Comparison of ENCODE assay signal across 10 cellular contexts in the genomic region with DNA sequence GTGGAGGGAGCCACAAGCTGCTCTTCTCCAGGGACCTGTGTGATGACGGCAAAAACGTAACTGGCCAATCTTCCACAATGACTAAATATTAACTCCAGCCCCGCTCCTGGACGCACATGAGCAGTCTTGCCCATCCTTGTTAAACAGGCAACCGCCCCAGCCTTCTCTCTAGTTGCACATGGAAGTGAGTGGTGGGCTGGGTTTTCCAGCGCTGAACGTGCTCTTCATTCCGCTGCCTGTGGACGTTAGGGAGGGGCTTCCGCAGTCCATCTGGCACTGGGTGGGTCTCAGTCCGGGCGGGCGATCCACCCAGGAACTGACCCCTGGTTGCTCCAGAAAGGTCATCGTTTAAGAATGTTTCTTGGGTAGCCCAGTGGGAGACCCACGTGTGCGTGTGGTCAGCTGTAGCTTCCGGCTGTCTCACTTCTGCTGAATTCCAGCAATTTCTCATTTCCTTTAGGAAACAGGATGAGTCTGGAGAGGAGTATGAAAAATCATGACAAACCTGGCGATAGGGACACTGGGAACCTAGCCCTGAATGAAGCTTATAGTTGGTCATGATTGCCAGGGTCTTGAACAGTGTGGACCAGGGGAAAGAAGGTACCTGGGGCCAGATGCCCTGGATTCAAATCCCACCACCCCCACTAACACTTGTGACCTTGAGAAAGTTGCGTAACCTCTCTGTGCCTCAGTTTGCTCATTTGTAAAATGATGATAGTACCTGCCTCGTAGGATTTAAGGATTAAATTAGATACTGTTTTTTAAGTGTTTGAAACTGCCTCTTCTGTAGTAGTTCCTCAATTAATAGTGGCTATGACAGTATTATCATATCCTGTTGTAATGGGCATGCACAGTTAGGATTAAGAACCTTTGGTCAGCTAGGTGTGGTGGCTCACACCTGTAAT.
DNase-seq lines count a peak whose midpoint lies in the region; ATAC-seq and TF ChIP-seq lines count a peak whose summit lies in the region.
"Had no signal": no experiment of that assay in that cellular context is flagged by ENCODE, and none has a peak within 500 bp of the region (broad histone marks: within the 10 kb centered on the region; RNA-seq: fewer than 3 reads in every experiment).

No MANE protein-coding gene starts in this region.

- H2AFZ ChIP-seq in smooth muscle cell (ENCODE audit: low read depth): no peak overlapping the region

- no peak overlapping the region for H3K4me3 ChIP-seq in astrocyte of the cerebellum (ENCODE audit: low read depth, low read length)
- H3K4me3 ChIP-seq in smooth muscle cell: no peak overlapping the region
- H3K4me3 ChIP-seq: pancreas had no signal

- H3K27ac ChIP-seq in smooth muscle cell (ENCODE audit: low read depth): peak overlapping the region; percentile 81

- H3K9me3 ChIP-seq in smooth muscle cell (replicated peaks; ENCODE audit: low read depth): no peaks in the 10 kb centered on the region
- H3K9me3 ChIP-seq: pancreas had no signal

- WGBS in smooth muscle cell (ENCODE audit: low lambda C conversion rate): 89% methylated on average over 20 of the region's 20 CpGs

- ATAC-seq in left cardiac atrium: peak; percentile 27 to 73
- ATAC-seq in GM21390 (IDR thresholded peaks at IDR 0.05; ENCODE audit: unreplicated experiment): no peak
- ATAC-seq in GM21526 (IDR thresholded peaks at IDR 0.05; ENCODE audit: low FRiP score, unreplicated experiment): no peak
- ATAC-seq: pancreas had no signal

- TF ChIP-seq CTCF in astrocyte of the cerebellum (IDR thresholded peaks at IDR 0.05; ENCODE audit: low read depth, low read length, missing control alignments): no peak
- no peak for TF ChIP-seq CTCF in smooth muscle cell (IDR thresholded peaks at IDR 0.05; ENCODE audit: borderline replicate concordance, insufficient read depth, poor library complexity, severe bottlenecking)

- in situ Hi-C loops in astrocyte of the cerebellum (cut with HindIII; ENCODE audit: low sequenced_read_pairs): no loop called here

- H3F3A ChIP-seq in smooth muscle cell (ENCODE audit: low read depth): peaks cover 14% of the 10 kb centered on the region

- no peaks in the 10 kb centered on the region for H4K20me1 ChIP-seq in smooth muscle cell (ENCODE audit: low read depth)

- no peaks in the 10 kb centered on the region for H3K27me3 ChIP-seq in smooth muscle cell (ENCODE audit: low read depth)
- H3K27me3 ChIP-seq: pancreas had no signal

- intact Hi-C loops in left cardiac atrium (cut with DNase I): loop anchor here in 1 of 2 donors (5.0 kb wide), 1 partner anchor 92 kb away; the partner anchor contains the start of genes SIPA1L3 and WDR87

- H3K4me1 ChIP-seq in smooth muscle cell (ENCODE audit: low read depth): peaks cover 15% of the 10 kb centered on the region

- no peak overlapping the region for H3K4me2 ChIP-seq in smooth muscle cell

- no peak overlapping the region for H3K9ac ChIP-seq in smooth muscle cell (ENCODE audit: low read depth)

- DNase-seq in H4 (ENCODE audit: low spot score) (peak; percentile 91), astrocyte of the cerebellum (ENCODE audit: low read depth) (peak; percentile 86), left cardiac atrium (peak; percentile 66), smooth muscle cell (lab: John Stamatoyannopoulos, UW; ENCODE audit: unreplicated experiment) (no peak), pons (ENCODE audit: low spot score) (no peak)
- no peak for DNase-seq in NK-92 treated with Interleukin-12 subunit alpha and Interleukin-12 subunit beta, amount 100 ng/mL, for 24 hours (lab: John Stamatoyannopoulos, UW)
- DNase-seq: endodermal cell, pancreas had no signal

- H3K79me2 ChIP-seq in smooth muscle cell (ENCODE audit: low read depth): no peaks in the 10 kb centered on the region

- no peaks in the 10 kb centered on the region for H3K36me3 ChIP-seq in smooth muscle cell (ENCODE audit: low read depth)
- H3K36me3 ChIP-seq: pancreas had no signal

Comparison
In these comparisons a context has a peak if more than half of its experiments do, and no peak if none do; other contexts are left out.
1. DNase-seq: peak in H4 (single experiment), astrocyte of the cerebellum (single experiment) and left cardiac atrium (single experiment); none in smooth muscle cell (single experiment), pons (single experiment) and NK-92 treated with Interleukin-12 subunit alpha and Interleukin-12 subunit beta, amount 100 ng/mL, for 24 hours (single experiment).
2. ATAC-seq: peak in left cardiac atrium (2 of 2); none in GM21390 (single experiment) and GM21526 (single experiment).